ENCODE assay signal across 7 cellular contexts in genomic region chr7:85475476-85475875, GRCh38.
"Had no signal": no experiment of that assay in that cellular context is flagged by ENCODE, and none has a peak within 500 bp of the region (broad histone marks: within the 10 kb centered on the region; RNA-seq: fewer than 3 reads in every experiment).

No MANE protein-coding gene starts in this region.

- ATAC-seq: GM12878 had no signal

- FAIRE-seq: G401.6, GM12878, GM12891, GM18507, GM19239 had no signal

- H3K4me3 ChIP-seq: GM12878 had no signal

- DNase-seq: GDM1, GF-D8 had no signal
